In genomic region chr1:6499318-6499717, GRCh38 we compare ENCODE assay signal across 23 cellular contexts. TPM values are rescaled to one million over a fixed set of nuclear protein-coding genes. Genes with fewer than 3 reads are reported as not detected.
DNase-seq lines count a peak whose midpoint lies in the region; ATAC-seq and TF ChIP-seq lines count a peak whose summit lies in the region.
"Had no signal": no experiment of that assay in that cellular context is flagged by ENCODE, and none has a peak within 500 bp of the region (broad histone marks: within the 10 kb centered on the region; RNA-seq: fewer than 3 reads in every experiment).

No MANE protein-coding gene starts in this region.

- DNase-seq in right atrium auricular region (ENCODE audit: low spot score) (no peak), Right ventricle myocardium superior (no peak), nephron progenitor cell (no peak), tibial nerve (ENCODE audit: low spot score in 2 of 2) (no peak), H7 (no peak), iPS-NIHi11 (ENCODE audit: low spot score) (no peak)
- DNase-seq: activated CD4-positive, alpha-beta T cell treated with anti-CD3 and anti-CD28 coated beads for 4 hours; activated naive CD8-positive, alpha-beta T cell treated with anti-CD3 and anti-CD28 coated beads, Interleukin-2, amount 50 U/mL, for 24 hours; brain microvascular endothelial cell; colonic mucosa; GDM1; NCI-H2107; NCI-H510A; small intestine; stimulated activated CD4-positive, alpha-beta T cell treated with anti-CD3 and anti-CD28 coated beads, Interleukin-4, amount 100 ng/mL, for 1 hour had no signal

- H3K4me3 Mint-ChIP-seq in dendritic cell treated with granulocyte-macrophage colony-stimulating factor and Interleukin-4, amounts not matched to agents 40 ng/mL and 50 ng/mL, for 4 days: no peak overlapping the region
- H3K4me3 Mint-ChIP-seq in nephron progenitor cell: peak overlapping the region; percentile 68
- H3K4me3 Mint-ChIP-seq: activated naive CD8-positive, alpha-beta T cell treated with anti-CD3 and anti-CD28 coated beads, Interleukin-2, amount 50 U/mL, for 24 hours; activated T-helper 1 cell treated with anti-CD3 and anti-CD28 coated beads, Interleukin-12 subunit alpha, Interleukin-12 subunit beta, Interleukin-2, Interleukin-4 antibody, amounts not matched to agents 30 ng/mL and 10 ng/mL and 1 ng/mL, durations not matched to agents 14 hours and 24 hours and 36 hours had no signal

- no peak for TF ChIP-seq EP300 in tibial nerve (IDR thresholded peaks at IDR 0.05)

- no peaks in the 10 kb centered on the region for H3K9me3 Mint-ChIP-seq in dendritic cell treated with granulocyte-macrophage colony-stimulating factor and Interleukin-4, amounts not matched to agents 40 ng/mL and 50 ng/mL, for 4 days
- H3K9me3 Mint-ChIP-seq in nephron progenitor cell: no peaks in the 10 kb centered on the region
- H3K9me3 Mint-ChIP-seq: activated naive CD8-positive, alpha-beta T cell treated with anti-CD3 and anti-CD28 coated beads, Interleukin-2, amount 50 U/mL, for 24 hours; activated T-helper 1 cell treated with anti-CD3 and anti-CD28 coated beads, Interleukin-12 subunit alpha, Interleukin-12 subunit beta, Interleukin-2, Interleukin-4 antibody, amounts not matched to agents 30 ng/mL and 10 ng/mL and 1 ng/mL, durations not matched to agents 14 hours and 24 hours and 36 hours had no signal

- WGBS in tibial nerve, 2 donors: 90 to 97% methylated on average over 5 of the region's 5 CpGs

- no peak overlapping the region for H3K4me3 ChIP-seq in right atrium auricular region
- H3K4me3 ChIP-seq in tibial nerve: no peak overlapping the region
- H3K4me3 ChIP-seq in H7 (ENCODE audit: insufficient read depth, low read depth, low read length): no peak overlapping the region
- H3K4me3 ChIP-seq: colonic mucosa, heart left ventricle, lung, prostate gland had no signal

- no peaks in the 10 kb centered on the region for H3K9me3 ChIP-seq in right atrium auricular region
- no peaks in the 10 kb centered on the region for H3K9me3 ChIP-seq in tibial nerve
- H3K9me3 ChIP-seq: colonic mucosa, heart left ventricle, prostate gland had no signal

- H3K4me1 ChIP-seq in right atrium auricular region (peaks cover 0 to 79% of the 10 kb centered on the region in 2 donors), tibial nerve (peaks cover 0 to 92% (median 41%) of the 10 kb centered on the region in 4 donors)
- H3K4me1 ChIP-seq: colonic mucosa had no signal

- no peak for ATAC-seq in Right ventricle myocardium superior (ENCODE audit: poor library complexity)
- ATAC-seq in HG03565 (IDR thresholded peaks at IDR 0.05; ENCODE audit: unreplicated experiment): no peak
- ATAC-seq: activated naive CD8-positive, alpha-beta T cell treated with anti-CD3 and anti-CD28 coated beads, Interleukin-2, amount 50 U/mL, for 24 hours had no signal

- intact Hi-C loops in Right ventricle myocardium superior (cut with DNase I): no loop called here
- intact Hi-C loops in dendritic cell treated with granulocyte-macrophage colony-stimulating factor and Interleukin-4, amounts not matched to agents 40 ng/mL and 50 ng/mL, for 4 days (cut with micrococcal nuclease): no loop called here

- peak overlapping the region; percentile 65 for H3K27ac Mint-ChIP-seq in dendritic cell treated with granulocyte-macrophage colony-stimulating factor and Interleukin-4, amounts not matched to agents 40 ng/mL and 50 ng/mL, for 4 days
- H3K27ac Mint-ChIP-seq in nephron progenitor cell: no peak overlapping the region
- H3K27ac Mint-ChIP-seq: activated naive CD8-positive, alpha-beta T cell treated with anti-CD3 and anti-CD28 coated beads, Interleukin-2, amount 50 U/mL, for 24 hours; activated T-helper 1 cell treated with anti-CD3 and anti-CD28 coated beads, Interleukin-12 subunit alpha, Interleukin-12 subunit beta, Interleukin-2, Interleukin-4 antibody, amounts not matched to agents 30 ng/mL and 10 ng/mL and 1 ng/mL, durations not matched to agents 14 hours and 24 hours and 36 hours had no signal

- peaks cover 59% of the 10 kb centered on the region for H3K4me1 Mint-ChIP-seq in dendritic cell treated with granulocyte-macrophage colony-stimulating factor and Interleukin-4, amounts not matched to agents 40 ng/mL and 50 ng/mL, for 4 days (ENCODE audit: low read depth)
- peaks cover 45% of the 10 kb centered on the region for H3K4me1 Mint-ChIP-seq in nephron progenitor cell

- no peak for TF ChIP-seq POLR2A in tibial nerve (IDR thresholded peaks at IDR 0.05)

- H3K27me3 Mint-ChIP-seq in dendritic cell treated with granulocyte-macrophage colony-stimulating factor and Interleukin-4, amounts not matched to agents 40 ng/mL and 50 ng/mL, for 4 days: peaks cover 69% of the 10 kb centered on the region
- peaks cover 32% of the 10 kb centered on the region for H3K27me3 Mint-ChIP-seq in nephron progenitor cell (ENCODE audit: low read depth, poor library complexity)

- peak overlapping the region; percentile 32 to 40 for H3K27ac ChIP-seq in right atrium auricular region
- H3K27ac ChIP-seq in tibial nerve: peak overlapping the region in 3 of 4 donors; percentile 10 to 89 (median 33)
- H3K27ac ChIP-seq: brain microvascular endothelial cell, C4-2B, colonic mucosa, prostate gland had no signal

- TF ChIP-seq CTCF in right atrium auricular region (IDR thresholded peaks at IDR 0.05): no peak
- TF ChIP-seq CTCF in nephron progenitor cell (IDR thresholded peaks at IDR 0.05): no peak
- TF ChIP-seq CTCF in tibial nerve (IDR thresholded peaks at IDR 0.05): no peak

- H3K27me3 ChIP-seq in right atrium auricular region (no peaks in the 10 kb centered on the region), tibial nerve (peaks cover 0 to 24% of the 10 kb centered on the region in 2 donors), H7 (ENCODE audit: control insufficient read depth, insufficient read depth, low read length) (peaks cover 30% of the 10 kb centered on the region)
- H3K27me3 ChIP-seq: brain microvascular endothelial cell had no signal

- no peaks in the 10 kb centered on the region for H3K36me3 Mint-ChIP-seq in dendritic cell treated with granulocyte-macrophage colony-stimulating factor and Interleukin-4, amounts not matched to agents 40 ng/mL and 50 ng/mL, for 4 days (ENCODE audit: low read depth)
- H3K36me3 Mint-ChIP-seq in nephron progenitor cell (ENCODE audit: low read depth): no peaks in the 10 kb centered on the region

- no peaks in the 10 kb centered on the region for H3K36me3 ChIP-seq in right atrium auricular region
- no peaks in the 10 kb centered on the region for H3K36me3 ChIP-seq in tibial nerve
- H3K36me3 ChIP-seq in H7 (replicated peaks; ENCODE audit: control insufficient read depth, insufficient read depth, low read length): no peaks in the 10 kb centered on the region
- H3K36me3 ChIP-seq: brain microvascular endothelial cell, colonic mucosa, heart left ventricle, prostate gland had no signal

RNA-seq across cellular contexts. Expression of gene PLEKHG5, which starts 7.9 kb away (rescaled TPM):
- total RNA-seq in right atrium auricular region (1 to 10 TPM; 7.0 to 7.9 TPM), Right ventricle myocardium superior (16.8 TPM), tibial nerve (10 to 100 TPM; 25.6 to 40.8 (median 30.8) TPM)
- 17.2 and 27.4 TPM in 2 replicates for total RNA-seq in H7 (2014; rRNA removed; shearing (Covaris generic))

RNA-seq across cellular contexts. Expression of gene TNFRSF25, which starts 33.3 kb away (rescaled TPM):
- total RNA-seq in right atrium auricular region: 1 to 10 TPM; 4.4 to 7.4 TPM
- 13.7 TPM for total RNA-seq in Right ventricle myocardium superior
- 10 to 100 TPM; 32.3 to 79.8 (median 53.4) TPM for total RNA-seq in tibial nerve
- total RNA-seq in H7 (2014; rRNA removed; shearing (Covaris generic)): 5.4 and 15.7 TPM in 2 replicates

RNA-seq across cellular contexts. Expression of gene NOL9, which starts 55.0 kb away (rescaled TPM):
- 10 to 100 TPM; 15.4 to 15.6 TPM for total RNA-seq in right atrium auricular region
- 10.9 TPM for total RNA-seq in Right ventricle myocardium superior
- 10 to 100 TPM; 17.9 to 30.9 (median 26.0) TPM for total RNA-seq in tibial nerve
- total RNA-seq in H7 (2014; rRNA removed; shearing (Covaris generic)): 32.7 and 37.2 TPM in 2 replicates

RNA-seq across cellular contexts. Expression of gene TAS1R1, which starts 55.8 kb away (rescaled TPM):
- total RNA-seq in right atrium auricular region: not detected
- total RNA-seq in Right ventricle myocardium superior: not detected
- under 1 TPM in 2 of 4 donors, not detected in 2; 0.22 to 0.78 TPM for total RNA-seq in tibial nerve
- 0.10 and 0.15 TPM in 2 replicates for total RNA-seq in H7 (2014; rRNA removed; shearing (Covaris generic))
- total RNA-seq: A673; activated T-helper 1 cell treated with anti-CD3 and anti-CD28 coated beads, Interleukin-12 subunit alpha, Interleukin-12 subunit beta, Interleukin-2, Interleukin-4 antibody, amounts not matched to agents 30 ng/mL and 10 ng/mL and 1 ng/mL, durations not matched to agents 14 hours and 24 hours and 36 hours; colonic mucosa; heart left ventricle had no signal
